3 cellular contexts compared by ENCODE assay signal in the genomic region with DNA sequence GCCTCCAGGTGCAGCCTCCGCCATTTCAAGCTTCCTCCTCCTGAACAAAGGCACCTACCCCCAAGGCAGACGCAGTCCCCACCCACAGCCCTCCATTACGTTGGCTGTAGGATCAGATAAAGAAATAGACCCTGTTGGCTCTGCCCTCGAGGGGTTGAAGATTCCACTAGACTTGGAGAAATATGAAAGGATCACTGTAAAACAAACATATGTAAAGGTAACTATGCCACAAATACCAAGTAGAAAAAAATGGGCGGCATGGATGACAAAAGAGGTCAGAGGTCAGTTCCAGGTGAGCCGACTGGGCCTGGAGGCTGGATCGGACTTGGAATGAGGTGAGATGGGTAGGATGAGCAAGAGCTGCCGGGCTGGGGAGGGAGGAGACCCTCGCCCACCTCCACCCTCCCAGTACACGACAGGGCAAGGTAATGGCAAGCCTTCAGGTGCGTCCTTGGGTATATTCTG.
TF ChIP-seq lines count a peak whose summit lies in the region.

No MANE protein-coding gene starts in this region.

TF ChIP-seq in SK-N-SH, 30 proteins besides CTCF, POLR2A, EP300 and RAD21 (continued from another document):
- TF ChIP-seq, protein P1, sequence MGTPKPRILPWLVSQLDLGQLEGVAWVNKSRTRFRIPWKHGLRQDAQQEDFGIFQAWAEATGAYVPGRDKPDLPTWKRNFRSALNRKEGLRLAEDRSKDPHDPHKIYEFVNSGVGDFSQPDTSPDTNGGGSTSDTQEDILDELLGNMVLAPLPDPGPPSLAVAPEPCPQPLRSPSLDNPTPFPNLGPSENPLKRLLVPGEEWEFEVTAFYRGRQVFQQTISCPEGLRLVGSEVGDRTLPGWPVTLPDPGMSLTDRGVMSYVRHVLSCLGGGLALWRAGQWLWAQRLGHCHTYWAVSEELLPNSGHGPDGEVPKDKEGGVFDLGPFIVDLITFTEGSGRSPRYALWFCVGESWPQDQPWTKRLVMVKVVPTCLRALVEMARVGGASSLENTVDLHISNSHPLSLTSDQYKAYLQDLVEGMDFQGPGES (IDR thresholded peaks at IDR 0.05; ENCODE audit: low read depth, low read length), result no peak
- no peak for TF ChIP-seq TAF1 (IDR thresholded peaks at IDR 0.05; ENCODE audit: borderline replicate concordance, low read depth, low read length)
- TF ChIP-seq JUND (IDR thresholded peaks at IDR 0.05), result no peak
- TF ChIP-seq, protein P2, sequence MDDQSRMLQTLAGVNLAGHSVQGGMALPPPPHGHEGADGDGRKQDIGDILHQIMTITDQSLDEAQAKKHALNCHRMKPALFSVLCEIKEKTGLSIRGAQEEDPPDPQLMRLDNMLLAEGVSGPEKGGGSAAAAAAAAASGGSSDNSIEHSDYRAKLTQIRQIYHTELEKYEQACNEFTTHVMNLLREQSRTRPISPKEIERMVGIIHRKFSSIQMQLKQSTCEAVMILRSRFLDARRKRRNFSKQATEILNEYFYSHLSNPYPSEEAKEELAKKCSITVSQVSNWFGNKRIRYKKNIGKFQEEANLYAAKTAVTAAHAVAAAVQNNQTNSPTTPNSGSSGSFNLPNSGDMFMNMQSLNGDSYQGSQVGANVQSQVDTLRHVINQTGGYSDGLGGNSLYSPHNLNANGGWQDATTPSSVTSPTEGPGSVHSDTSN (IDR thresholded peaks at IDR 0.05), result no peak
- no peak for TF ChIP-seq MXI1 (IDR thresholded peaks at IDR 0.05; ENCODE audit: low read depth, low read length)
- no peak for TF ChIP-seq RCOR1 (IDR thresholded peaks at IDR 0.05; ENCODE audit: low read length)
- TF ChIP-seq FOSL2 (IDR thresholded peaks at IDR 0.05; ENCODE audit: borderline replicate concordance, low read depth), result no peak
- no peak for TF ChIP-seq RXRA (IDR thresholded peaks at IDR 0.05; ENCODE audit: borderline replicate concordance, low read depth)

TF ChIP-seq in SK-N-SH treated with all-trans-retinoic acid at 6 μM for 48 hours, 23 proteins besides CTCF, POLR2A, EP300 and RAD21 (continued from another document):
- TF ChIP-seq, protein P3, sequence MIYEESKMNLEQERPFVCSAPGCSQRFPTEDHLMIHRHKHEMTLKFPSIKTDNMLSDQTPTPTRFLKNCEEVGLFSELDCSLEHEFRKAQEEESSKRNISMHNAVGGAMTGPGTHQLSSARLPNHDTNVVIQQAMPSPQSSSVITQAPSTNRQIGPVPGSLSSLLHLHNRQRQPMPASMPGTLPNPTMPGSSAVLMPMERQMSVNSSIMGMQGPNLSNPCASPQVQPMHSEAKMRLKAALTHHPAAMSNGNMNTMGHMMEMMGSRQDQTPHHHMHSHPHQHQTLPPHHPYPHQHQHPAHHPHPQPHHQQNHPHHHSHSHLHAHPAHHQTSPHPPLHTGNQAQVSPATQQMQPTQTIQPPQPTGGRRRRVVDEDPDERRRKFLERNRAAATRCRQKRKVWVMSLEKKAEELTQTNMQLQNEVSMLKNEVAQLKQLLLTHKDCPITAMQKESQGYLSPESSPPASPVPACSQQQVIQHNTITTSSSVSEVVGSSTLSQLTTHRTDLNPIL (CRISPR knock-in tag; IDR thresholded peaks at IDR 0.05; ENCODE audit: low read depth), result no peak
- TF ChIP-seq CSDC2 (CRISPR knock-in tag; IDR thresholded peaks at IDR 0.05) (no peak), ZC3H10 (CRISPR knock-in tag; IDR thresholded peaks at IDR 0.05) (no peak), ZNF8 (CRISPR knock-in tag; IDR thresholded peaks at IDR 0.05) (no peak), BACH2 (CRISPR knock-in tag; IDR thresholded peaks at IDR 0.05; ENCODE audit: borderline replicate concordance) (no peak), SNAI2 (CRISPR knock-in tag; IDR thresholded peaks at IDR 0.05) (no peak)

TF ChIP-seq in liver, 16 proteins besides CTCF, POLR2A, EP300 and RAD21 (continued from another document):
- TF ChIP-seq, protein P4, sequence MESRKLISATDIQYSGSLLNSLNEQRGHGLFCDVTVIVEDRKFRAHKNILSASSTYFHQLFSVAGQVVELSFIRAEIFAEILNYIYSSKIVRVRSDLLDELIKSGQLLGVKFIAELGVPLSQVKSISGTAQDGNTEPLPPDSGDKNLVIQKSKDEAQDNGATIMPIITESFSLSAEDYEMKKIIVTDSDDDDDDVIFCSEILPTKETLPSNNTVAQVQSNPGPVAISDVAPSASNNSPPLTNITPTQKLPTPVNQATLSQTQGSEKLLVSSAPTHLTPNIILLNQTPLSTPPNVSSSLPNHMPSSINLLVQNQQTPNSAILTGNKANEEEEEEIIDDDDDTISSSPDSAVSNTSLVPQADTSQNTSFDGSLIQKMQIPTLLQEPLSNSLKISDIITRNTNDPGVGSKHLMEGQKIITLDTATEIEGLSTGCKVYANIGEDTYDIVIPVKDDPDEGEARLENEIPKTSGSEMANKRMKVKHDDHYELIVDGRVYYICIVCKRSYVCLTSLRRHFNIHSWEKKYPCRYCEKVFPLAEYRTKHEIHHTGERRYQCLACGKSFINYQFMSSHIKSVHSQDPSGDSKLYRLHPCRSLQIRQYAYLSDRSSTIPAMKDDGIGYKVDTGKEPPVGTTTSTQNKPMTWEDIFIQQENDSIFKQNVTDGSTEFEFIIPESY (IDR thresholded peaks at IDR 0.05), result no peak
- TF ChIP-seq FOXA1 (IDR thresholded peaks at IDR 0.05) (no peak), NR2F2 (IDR thresholded peaks at IDR 0.05) (no peak), HNF4G (IDR thresholded peaks at IDR 0.05) (no peak), FOXA2 (IDR thresholded peaks at IDR 0.05) (no peak), EGR1 (IDR thresholded peaks at IDR 0.05; ENCODE audit: low read depth in 2 of 2) (no peak)
- TF ChIP-seq, protein P5, sequence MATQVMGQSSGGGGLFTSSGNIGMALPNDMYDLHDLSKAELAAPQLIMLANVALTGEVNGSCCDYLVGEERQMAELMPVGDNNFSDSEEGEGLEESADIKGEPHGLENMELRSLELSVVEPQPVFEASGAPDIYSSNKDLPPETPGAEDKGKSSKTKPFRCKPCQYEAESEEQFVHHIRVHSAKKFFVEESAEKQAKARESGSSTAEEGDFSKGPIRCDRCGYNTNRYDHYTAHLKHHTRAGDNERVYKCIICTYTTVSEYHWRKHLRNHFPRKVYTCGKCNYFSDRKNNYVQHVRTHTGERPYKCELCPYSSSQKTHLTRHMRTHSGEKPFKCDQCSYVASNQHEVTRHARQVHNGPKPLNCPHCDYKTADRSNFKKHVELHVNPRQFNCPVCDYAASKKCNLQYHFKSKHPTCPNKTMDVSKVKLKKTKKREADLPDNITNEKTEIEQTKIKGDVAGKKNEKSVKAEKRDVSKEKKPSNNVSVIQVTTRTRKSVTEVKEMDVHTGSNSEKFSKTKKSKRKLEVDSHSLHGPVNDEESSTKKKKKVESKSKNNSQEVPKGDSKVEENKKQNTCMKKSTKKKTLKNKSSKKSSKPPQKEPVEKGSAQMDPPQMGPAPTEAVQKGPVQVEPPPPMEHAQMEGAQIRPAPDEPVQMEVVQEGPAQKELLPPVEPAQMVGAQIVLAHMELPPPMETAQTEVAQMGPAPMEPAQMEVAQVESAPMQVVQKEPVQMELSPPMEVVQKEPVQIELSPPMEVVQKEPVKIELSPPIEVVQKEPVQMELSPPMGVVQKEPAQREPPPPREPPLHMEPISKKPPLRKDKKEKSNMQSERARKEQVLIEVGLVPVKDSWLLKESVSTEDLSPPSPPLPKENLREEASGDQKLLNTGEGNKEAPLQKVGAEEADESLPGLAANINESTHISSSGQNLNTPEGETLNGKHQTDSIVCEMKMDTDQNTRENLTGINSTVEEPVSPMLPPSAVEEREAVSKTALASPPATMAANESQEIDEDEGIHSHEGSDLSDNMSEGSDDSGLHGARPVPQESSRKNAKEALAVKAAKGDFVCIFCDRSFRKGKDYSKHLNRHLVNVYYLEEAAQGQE (IDR thresholded peaks at IDR 0.05), result no peak
- TF ChIP-seq, protein P6, sequence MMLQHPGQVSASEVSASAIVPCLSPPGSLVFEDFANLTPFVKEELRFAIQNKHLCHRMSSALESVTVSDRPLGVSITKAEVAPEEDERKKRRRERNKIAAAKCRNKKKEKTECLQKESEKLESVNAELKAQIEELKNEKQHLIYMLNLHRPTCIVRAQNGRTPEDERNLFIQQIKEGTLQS (IDR thresholded peaks at IDR 0.05), result no peak
- TF ChIP-seq, protein P7, sequence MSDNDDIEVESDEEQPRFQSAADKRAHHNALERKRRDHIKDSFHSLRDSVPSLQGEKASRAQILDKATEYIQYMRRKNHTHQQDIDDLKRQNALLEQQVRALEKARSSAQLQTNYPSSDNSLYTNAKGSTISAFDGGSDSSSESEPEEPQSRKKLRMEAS (IDR thresholded peaks at IDR 0.05), result no peak
